22 cellular contexts compared by ENCODE assay signal in genomic region chr2:164257794-164258193, GRCh38.
A peak's percentile ranks its signal among the peaks of the same experiment; 100 is the strongest.
DNase-seq lines count a peak whose midpoint lies in the region; ATAC-seq and TF ChIP-seq lines count a peak whose summit lies in the region.
"Had no signal": no experiment of that assay in that cellular context is flagged by ENCODE, and none has a peak within 500 bp of the region (broad histone marks: within the 10 kb centered on the region; RNA-seq: fewer than 3 reads in every experiment).

No MANE protein-coding gene starts in this region.

- RAD21 ChIA-PET in HCT116 (lab: Charles Lee; ENCODE audit: low non-redundant PET in 1 of 2, low total read pairs in 2 of 2, uncharacterized antibody in 2 of 2, unreplicated experiment in 2 of 2) = no interaction called here

- peak; percentile 58 for DNase-seq in DMS 273 treated with DMSO at 0.1 percent for 48 hours (lab: John Stamatoyannopoulos, UW)
- no peak for DNase-seq in HCT116 (ENCODE audit: low read depth, low spot score)
- DNase-seq in NCI-H446 treated with DMSO at 0.1 percent for 48 hours (lab: John Stamatoyannopoulos, UW) = peak; percentile 76
- peak; percentile 26 for DNase-seq in fibroblast of peridontal ligament (ENCODE audit: extremely low read depth)
- no peak for DNase-seq in HEK293T (ENCODE audit: extremely low spot score)
- DNase-seq in SW 1271 (lab: John Stamatoyannopoulos, UW) = no peak
- no peak for DNase-seq in UCSD-AML1 (lab: John Stamatoyannopoulos, UW; ENCODE audit: unreplicated experiment)
- no peak for DNase-seq in osteoblast (ENCODE audit: insufficient read length, low spot score, missing footprints)
- DNase-seq: CD8-positive, alpha-beta T cell; DND-41; esophagus squamous epithelium; left cardiac atrium; NCI-H1930; NCI-H510A; nucleus accumbens; Peyer's patch; stimulated activated CD4-positive, alpha-beta T cell treated with anti-CD3 and anti-CD28 coated beads, Interleukin-4, amount 100 ng/mL, for 24 hours; stimulated activated naive CD4-positive, alpha-beta T cell treated with Interleukin-2 at 50 U/mL for 16 hours; T-helper 2 cell had no signal

- H3K27ac ChIP-seq in HCT116 (ENCODE audit: low read depth, low read length) (no peak overlapping the region), osteoblast (ENCODE audit: low read depth, low read length) (no peak overlapping the region)
- H3K27ac ChIP-seq: esophagus squamous epithelium, Peyer's patch, SJSA1 had no signal

- TF ChIP-seq CTCF in HCT116 (IDR thresholded peaks at IDR 0.05 in 2 of 3, conservative IDR thresholded peaks at IDR 0.05 in 1 of 3; ENCODE audit: borderline replicate concordance in 1 of 3, insufficient read depth in 1 of 3, low read depth in 2 of 3, low read length in 2 of 3) (no peak), osteoblast (IDR thresholded peaks at IDR 0.05; ENCODE audit: extremely low read depth, low read depth, low read length) (no peak)

- H3K9ac ChIP-seq in HCT116 (ENCODE audit: low read length) = no peak overlapping the region

- POLR2A ChIA-PET in HCT116 (lab: Charles Lee) = no interaction called here
- POLR2A ChIA-PET in HEK293T (lab: Yijun Ruan, JAX) = no interaction called here

- CTCF ChIA-PET in HCT116 (lab: Charles Lee) = no interaction called here
- CTCF ChIA-PET in HEK293T (lab: Yijun Ruan, JAX) = no interaction called here

- no peak for ATAC-seq in HCT116
- ATAC-seq: activated T-helper 17 cell treated with anti-CD3 and anti-CD28 coated beads, Interleukin-2, amount 50 U/mL, for 72 hours; CD8-positive, alpha-beta T cell; WTC11 had no signal

- H3K4me3 ChIP-seq in HCT116 (replicated peaks in 1 of 2; ENCODE audit: low read depth in 1 of 2, low read length in 2 of 2) = no peak overlapping the region
- H3K4me3 ChIP-seq in osteoblast (ENCODE audit: insufficient read depth, low read length) = no peak overlapping the region
- H3K4me3 ChIP-seq: esophagus squamous epithelium, Peyer's patch, SJSA1 had no signal

- intact Hi-C loops in HCT116 (cut with micrococcal nuclease) = no loop called here

- H3K36me3 ChIP-seq in HCT116 (ENCODE audit: control insufficient read depth in 1 of 2, insufficient read depth in 2 of 2, low read length in 2 of 2) (no peaks in the 10 kb centered on the region), osteoblast (ENCODE audit: insufficient read depth, low read length) (no peaks in the 10 kb centered on the region)
- H3K36me3 ChIP-seq: esophagus squamous epithelium, Peyer's patch, SJSA1 had no signal

- H3K4me1 ChIP-seq in HCT116 (ENCODE audit: control insufficient read depth in 1 of 2, insufficient read depth in 2 of 2, low read length in 2 of 2) = no peaks in the 10 kb centered on the region
- no peaks in the 10 kb centered on the region for H3K4me1 ChIP-seq in osteoblast (ENCODE audit: insufficient read depth, low read length)
- H3K4me1 ChIP-seq: esophagus squamous epithelium, Peyer's patch, SJSA1 had no signal

- H3K4me2 ChIP-seq in HCT116 (ENCODE audit: low read length) (no peak overlapping the region), osteoblast (ENCODE audit: insufficient read depth, low read length) (no peak overlapping the region)

- TF ChIP-seq POLR2A in HCT116 (IDR thresholded peaks at IDR 0.05; ENCODE audit: borderline replicate concordance, extremely low read depth, insufficient read depth, insufficient read length) = no peak

- no peaks in the 10 kb centered on the region for H3K9me3 ChIP-seq in HCT116 (ENCODE audit: control insufficient read depth in 1 of 2, insufficient read depth in 1 of 2, low read depth in 1 of 2, low read length in 2 of 2)
- H3K9me3 ChIP-seq in osteoblast (ENCODE audit: low read depth, low read length) = no peaks in the 10 kb centered on the region
- H3K9me3 ChIP-seq: esophagus squamous epithelium, Peyer's patch, SJSA1 had no signal

- no TSS peak for BruUV-seq in HCT116 (replicated peaks; lab: Mats Ljungman, UMichigan)

- no peaks in the 10 kb centered on the region for H3K79me2 ChIP-seq in HCT116 (ENCODE audit: insufficient read depth, low read length)
- no peaks in the 10 kb centered on the region for H3K79me2 ChIP-seq in osteoblast (ENCODE audit: insufficient read depth, low read length)

- H3K27me3 ChIP-seq in HCT116 (ENCODE audit: insufficient read depth, low read length) (peaks cover 14% of the 10 kb centered on the region), osteoblast (ENCODE audit: insufficient read depth, low read length) (no peaks in the 10 kb centered on the region)
- H3K27me3 ChIP-seq: esophagus squamous epithelium, Peyer's patch had no signal

- no peaks in the 10 kb centered on the region for H3K9me2 ChIP-seq in HCT116 (ENCODE audit: insufficient read depth)

- H2AFZ ChIP-seq in HCT116 (ENCODE audit: low read depth, low read length, poor library complexity, severe bottlenecking) = no peak overlapping the region
- H2AFZ ChIP-seq in osteoblast (ENCODE audit: low read length) = no peak overlapping the region

- no peaks in the 10 kb centered on the region for H4K20me1 ChIP-seq in HCT116 (ENCODE audit: insufficient read depth)
- no peaks in the 10 kb centered on the region for H4K20me1 ChIP-seq in osteoblast (ENCODE audit: insufficient read depth, low read length)

- TF ChIP-seq RAD21 in HCT116 (IDR thresholded peaks at IDR 0.05; ENCODE audit: low read depth) = no peak

TF ChIP-seq in HCT116, 20 proteins besides CTCF, POLR2A, EP300 and RAD21:
- TF ChIP-seq YY1 (IDR thresholded peaks at IDR 0.05; ENCODE audit: extremely low read depth, insufficient replicate concordance, low read depth, low read length) (no peak), EZH2 (IDR thresholded peaks at IDR 0.05) (0 out of 2 replicates have a peak, but pooled peaks have one; percentile 82), ELF1 (IDR thresholded peaks at IDR 0.05; ENCODE audit: borderline replicate concordance, low read depth) (no peak), JUND (IDR thresholded peaks at IDR 0.05) (no peak), POLR2AphosphoS5 (IDR thresholded peaks at IDR 0.05; ENCODE audit: low read depth, low read length) (no peak), TCF7L2 (IDR thresholded peaks at IDR 0.05; ENCODE audit: borderline replicate concordance, extremely low read depth, insufficient read depth, insufficient read length) (no peak)
TF ChIP-seq in HCT116: peak in this region for 1.

TF ChIP-seq in HEK293T, 16 proteins besides CTCF, POLR2A, EP300 and RAD21:
- TF ChIP-seq BHLHE40 (IDR thresholded peaks at IDR 0.05; ENCODE audit: borderline replicate concordance) (no peak), FOXA1 (IDR thresholded peaks at IDR 0.05) (no peak), ARNT (IDR thresholded peaks at IDR 0.05) (no peak), HDGF (IDR thresholded peaks at IDR 0.05; ENCODE audit: borderline replicate concordance) (no peak), PKNOX1 (IDR thresholded peaks at IDR 0.05) (no peak), ELF4 (IDR thresholded peaks at IDR 0.05) (no peak), SUZ12 (IDR thresholded peaks at IDR 0.05) (no peak), FOXK2 (IDR thresholded peaks at IDR 0.05) (no peak), FOXM1 (IDR thresholded peaks at IDR 0.05; ENCODE audit: borderline replicate concordance) (no peak), TARDBP (IDR thresholded peaks at IDR 0.05) (no peak), ZNF384 (IDR thresholded peaks at IDR 0.05) (no peak)

Comparison
In these comparisons a context has a peak if more than half of its experiments do, and no peak if none do; other contexts are left out.
1. DNase-seq: peak in DMS 273 treated with DMSO at 0.1 percent for 48 hours (single experiment), NCI-H446 treated with DMSO at 0.1 percent for 48 hours (single experiment) and fibroblast of peridontal ligament (single experiment); none in HCT116 (single experiment), HEK293T (single experiment), SW 1271 (0 of 2), UCSD-AML1 (single experiment) and osteoblast (single experiment).